In genomic region chr16:69823831-69824563, GRCh38 we compare ENCODE assay signal across 10 cellular contexts.
DNase-seq lines count a peak whose midpoint lies in the region; ATAC-seq, FAIRE-seq and TF ChIP-seq lines count a peak whose summit lies in the region.
"Had no signal": no experiment of that assay in that cellular context is flagged by ENCODE, and none has a peak within 500 bp of the region (broad histone marks: within the 10 kb centered on the region; RNA-seq: fewer than 3 reads in every experiment).

No MANE protein-coding gene starts in this region.

- ATAC-seq in stimulated activated naive CD8-positive, alpha-beta T cell treated with anti-CD3 and anti-CD28 coated beads, Interleukin-15, amount 100 ng/mL, for 72 hours, result no peak
- peak; percentile 71 for ATAC-seq in HG03439 (IDR thresholded peaks at IDR 0.05; ENCODE audit: unreplicated experiment)
- no peak for ATAC-seq in activated T-helper 17 cell treated with anti-CD3 and anti-CD28 coated beads, Interleukin-2, amount 50 U/mL, for 72 hours (replicated peaks)

- no peaks in the 10 kb centered on the region for H3K27me3 ChIP-seq in right atrium auricular region
- no peaks in the 10 kb centered on the region for H3K27me3 ChIP-seq in uterus

- H3K9me3 ChIP-seq in right atrium auricular region, result no peaks in the 10 kb centered on the region
- no peaks in the 10 kb centered on the region for H3K9me3 ChIP-seq in uterus

- no peak for DNase-seq in stimulated activated naive CD8-positive, alpha-beta T cell treated with anti-CD3 and anti-CD28 coated beads, Interleukin-15, amount 100 ng/mL, for 72 hours
- DNase-seq in right atrium auricular region (ENCODE audit: low spot score) (no peak), uterus (peak; percentile 45 to 58), NCI-H1105 treated with DMSO at 0.1 percent for 48 hours (lab: John Stamatoyannopoulos, UW) (no peak), urothelium cell line (ENCODE audit: low spot score) (no peak)
- DNase-seq: NCI-H2227 treated with DMSO at 0.1 percent for 48 hours, nucleus accumbens had no signal

- no peak for TF ChIP-seq POLR2A in uterus (IDR thresholded peaks at IDR 0.05)

- intact Hi-C loops in uterus (cut with DNase I; ENCODE audit: low total_unique reads), result no loop called here

- H3K9me3 Mint-ChIP-seq in stimulated activated naive CD8-positive, alpha-beta T cell treated with anti-CD3 and anti-CD28 coated beads, Interleukin-15, Interleukin-2, amounts not matched to agents 100 ng/mL and 50 ng/mL, for 24 hours, result no peaks in the 10 kb centered on the region
- no peaks in the 10 kb centered on the region for H3K9me3 Mint-ChIP-seq in stimulated activated naive CD8-positive, alpha-beta T cell treated with anti-CD3 and anti-CD28 coated beads, Interleukin-15, amount 100 ng/mL, for 72 hours
- H3K9me3 Mint-ChIP-seq in activated T-helper 17 cell treated with anti-CD3 and anti-CD28 coated beads, Interleukin-2, amount 50 U/mL, for 72 hours, result no peaks in the 10 kb centered on the region

- no peaks in the 10 kb centered on the region for H3K36me3 ChIP-seq in right atrium auricular region
- no peaks in the 10 kb centered on the region for H3K36me3 ChIP-seq in uterus

- no peak for FAIRE-seq in urothelium cell line (lab: Jason Lieb, UNC)

- H3K4me3 ChIP-seq in right atrium auricular region (no peak overlapping the region), uterus (no peak overlapping the region)

- H3K36me3 Mint-ChIP-seq in stimulated activated naive CD8-positive, alpha-beta T cell treated with anti-CD3 and anti-CD28 coated beads, Interleukin-15, Interleukin-2, amounts not matched to agents 100 ng/mL and 50 ng/mL, for 24 hours (ENCODE audit: low read depth), result peaks cover 23% of the 10 kb centered on the region
- peaks cover 44% of the 10 kb centered on the region for H3K36me3 Mint-ChIP-seq in activated T-helper 17 cell treated with anti-CD3 and anti-CD28 coated beads, Interleukin-2, amount 50 U/mL, for 72 hours (ENCODE audit: low read depth)

- H3K4me1 Mint-ChIP-seq in stimulated activated naive CD8-positive, alpha-beta T cell treated with anti-CD3 and anti-CD28 coated beads, Interleukin-15, Interleukin-2, amounts not matched to agents 100 ng/mL and 50 ng/mL, for 24 hours (ENCODE audit: low read depth), result peaks cover 6% of the 10 kb centered on the region
- peaks cover 6% of the 10 kb centered on the region for H3K4me1 Mint-ChIP-seq in stimulated activated naive CD8-positive, alpha-beta T cell treated with anti-CD3 and anti-CD28 coated beads, Interleukin-15, amount 100 ng/mL, for 72 hours
- H3K4me1 Mint-ChIP-seq in activated T-helper 17 cell treated with anti-CD3 and anti-CD28 coated beads, Interleukin-2, amount 50 U/mL, for 72 hours, result no peaks in the 10 kb centered on the region

- peak overlapping the region; percentile 81 for H3K27ac Mint-ChIP-seq in stimulated activated naive CD8-positive, alpha-beta T cell treated with anti-CD3 and anti-CD28 coated beads, Interleukin-15, Interleukin-2, amounts not matched to agents 100 ng/mL and 50 ng/mL, for 24 hours
- H3K27ac Mint-ChIP-seq in stimulated activated naive CD8-positive, alpha-beta T cell treated with anti-CD3 and anti-CD28 coated beads, Interleukin-15, amount 100 ng/mL, for 72 hours, result no peak overlapping the region
- no peak overlapping the region for H3K27ac Mint-ChIP-seq in activated T-helper 17 cell treated with anti-CD3 and anti-CD28 coated beads, Interleukin-2, amount 50 U/mL, for 72 hours

- no peak overlapping the region for H3K4me3 Mint-ChIP-seq in stimulated activated naive CD8-positive, alpha-beta T cell treated with anti-CD3 and anti-CD28 coated beads, Interleukin-15, Interleukin-2, amounts not matched to agents 100 ng/mL and 50 ng/mL, for 24 hours
- no peak overlapping the region for H3K4me3 Mint-ChIP-seq in stimulated activated naive CD8-positive, alpha-beta T cell treated with anti-CD3 and anti-CD28 coated beads, Interleukin-15, amount 100 ng/mL, for 72 hours
- no peak overlapping the region for H3K4me3 Mint-ChIP-seq in activated T-helper 17 cell treated with anti-CD3 and anti-CD28 coated beads, Interleukin-2, amount 50 U/mL, for 72 hours

- H3K4me1 ChIP-seq in right atrium auricular region (peaks cover 0 to 12% of the 10 kb centered on the region in 2 donors), uterus (no peaks in the 10 kb centered on the region)

- no peaks in the 10 kb centered on the region for H3K27me3 Mint-ChIP-seq in stimulated activated naive CD8-positive, alpha-beta T cell treated with anti-CD3 and anti-CD28 coated beads, Interleukin-15, Interleukin-2, amounts not matched to agents 100 ng/mL and 50 ng/mL, for 24 hours
- H3K27me3 Mint-ChIP-seq in stimulated activated naive CD8-positive, alpha-beta T cell treated with anti-CD3 and anti-CD28 coated beads, Interleukin-15, amount 100 ng/mL, for 72 hours, result no peaks in the 10 kb centered on the region
- H3K27me3 Mint-ChIP-seq in activated T-helper 17 cell treated with anti-CD3 and anti-CD28 coated beads, Interleukin-2, amount 50 U/mL, for 72 hours, result no peaks in the 10 kb centered on the region

- H3K27ac ChIP-seq in right atrium auricular region (peak overlapping the region; percentile 61), uterus (peak overlapping the region; percentile 46 to 65)

- TF ChIP-seq CTCF in right atrium auricular region (IDR thresholded peaks at IDR 0.05) (no peak), uterus (IDR thresholded peaks at IDR 0.05) (no peak)

Comparison
In these comparisons a context has a peak if more than half of its experiments do, and no peak if none do; other contexts are left out.
1. DNase-seq: peak in uterus (2 of 2); none in stimulated activated naive CD8-positive, alpha-beta T cell treated with anti-CD3 and anti-CD28 coated beads, Interleukin-15, amount 100 ng/mL, for 72 hours (0 of 2), right atrium auricular region (single experiment), NCI-H1105 treated with DMSO at 0.1 percent for 48 hours (single experiment) and urothelium cell line (single experiment).